Comparison of ENCODE assay signal across 1 cellular context in the genomic region with DNA sequence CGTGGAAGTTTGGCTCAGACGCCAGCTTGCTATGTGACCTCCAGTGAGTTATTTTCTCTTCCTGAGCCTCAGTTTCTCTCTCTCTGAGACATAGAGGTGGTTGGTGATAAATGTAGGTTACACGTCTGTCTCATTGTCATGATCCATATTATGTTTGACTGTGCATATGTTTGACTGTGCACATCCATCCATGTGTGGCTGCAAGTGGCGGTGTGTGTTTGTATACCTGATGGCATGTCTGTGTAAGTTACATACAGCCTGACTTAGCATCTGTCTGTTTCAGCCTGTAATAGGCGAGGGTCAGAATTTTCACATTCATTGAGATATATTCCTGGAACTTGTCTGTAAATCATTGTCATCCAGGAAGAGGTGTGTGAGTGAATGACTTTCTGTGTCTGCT.
TF ChIP-seq lines count a peak whose summit lies in the region.

No MANE protein-coding gene starts in this region.

TF ChIP-seq in IMR-90, 13 proteins besides CTCF, POLR2A, EP300 and RAD21:
- TF ChIP-seq MAFK (IDR thresholded peaks at IDR 0.05; ENCODE audit: low read depth, low read length) = no peak
- TF ChIP-seq NFE2L2 (IDR thresholded peaks at IDR 0.05; ENCODE audit: low read depth, low read length) = no peak
- TF ChIP-seq BHLHE40 (IDR thresholded peaks at IDR 0.05; ENCODE audit: low read depth, low read length) = no peak
- no peak for TF ChIP-seq CHD1 (IDR thresholded peaks at IDR 0.05; ENCODE audit: low read depth, low read length)
- TF ChIP-seq, protein P1, sequence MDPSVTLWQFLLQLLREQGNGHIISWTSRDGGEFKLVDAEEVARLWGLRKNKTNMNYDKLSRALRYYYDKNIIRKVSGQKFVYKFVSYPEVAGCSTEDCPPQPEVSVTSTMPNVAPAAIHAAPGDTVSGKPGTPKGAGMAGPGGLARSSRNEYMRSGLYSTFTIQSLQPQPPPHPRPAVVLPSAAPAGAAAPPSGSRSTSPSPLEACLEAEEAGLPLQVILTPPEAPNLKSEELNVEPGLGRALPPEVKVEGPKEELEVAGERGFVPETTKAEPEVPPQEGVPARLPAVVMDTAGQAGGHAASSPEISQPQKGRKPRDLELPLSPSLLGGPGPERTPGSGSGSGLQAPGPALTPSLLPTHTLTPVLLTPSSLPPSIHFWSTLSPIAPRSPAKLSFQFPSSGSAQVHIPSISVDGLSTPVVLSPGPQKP (IDR thresholded peaks at IDR 0.05; ENCODE audit: borderline replicate concordance, low read depth, low read length) = no peak
- TF ChIP-seq SMC3 (IDR thresholded peaks at IDR 0.05; ENCODE audit: low read depth, low read length) = no peak
TF ChIP-seq in IMR-90: peak in this region for 0.
